Comparison of ENCODE assay signal across 32 cellular contexts in the genomic region with DNA sequence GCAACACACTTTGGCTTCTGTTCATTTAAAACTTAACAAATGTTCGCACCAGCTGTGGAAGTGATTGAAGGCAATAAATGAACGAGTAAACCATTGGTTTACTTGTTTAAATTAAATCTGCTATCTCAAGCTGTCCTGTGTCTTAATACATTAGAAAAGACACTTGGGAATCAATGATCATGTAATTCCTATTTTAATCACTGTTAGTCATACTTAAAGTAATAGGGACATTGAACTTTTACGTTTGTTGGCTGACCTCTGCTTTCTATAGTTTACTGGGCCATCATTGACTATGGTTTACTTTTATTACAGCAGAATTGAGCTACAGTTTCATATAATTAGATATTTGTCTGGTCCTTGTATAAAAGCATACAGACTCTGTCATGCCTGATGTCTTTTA.
"Had no signal": no experiment of that assay in that cellular context is flagged by ENCODE, and none has a peak within 500 bp of the region (broad histone marks: within the 10 kb centered on the region; RNA-seq: fewer than 3 reads in every experiment).

No MANE protein-coding gene starts in this region.

- H3K9me3 Mint-ChIP-seq: activated CD4-positive, alpha-beta T cell treated with anti-CD3 and anti-CD28 coated beads, Interleukin-2, amount 10 ng/mL, durations not matched to agents 7 days and 5 days; activated naive CD4-positive, alpha-beta T cell treated with anti-CD3 and anti-CD28 coated beads for 36 hours; activated naive CD4-positive, alpha-beta T cell treated with anti-CD3 and anti-CD28 coated beads, Interleukin-2, amount 50 U/mL, for 72 hours; activated T-cell treated with anti-CD3 and anti-CD28 coated beads, Interleukin-2, amount 50 U/mL, for 4 hours; activated T-helper 1 cell treated with anti-CD3 and anti-CD28 coated beads, Interleukin-12 subunit alpha, Interleukin-12 subunit beta, Interleukin-2, Interleukin-4 antibody, amounts not matched to agents 30 ng/mL and 10 ng/mL and 1 ng/mL, durations not matched to agents 14 hours and 24 hours and 36 hours; brain; T-helper 1 cell treated with Interleukin-12 subunit alpha and Interleukin-12 subunit beta and Interleukin-4 antibody, amounts not matched to agents 30 μg/mL and 1 μg/mL, for 36 hours; T-helper 2 cell treated with Interferon-gamma antibody and Interleukin-4, amounts not matched to agents 5 μg/mL and 100 μg/mL, for 36 hours; WTC11 had no signal

- DNase-seq: activated CD4-positive, alpha-beta T cell treated with anti-CD3 and anti-CD28 coated beads for 36 hours; activated CD4-positive, alpha-beta T cell treated with anti-CD3 and anti-CD28 coated beads, Interleukin-2, amount 10 ng/mL, durations not matched to agents 7 days and 5 days; activated CD4-positive, alpha-beta T cell treated with anti-CD3 and anti-CD28 coated beads, Interleukin-2, amount 50 U/mL, for 48 hours; activated CD8-positive, alpha-beta T cell treated with anti-CD3 and anti-CD28 coated beads, Interleukin-2, amount 10 ng/mL, durations not matched to agents 7 days and 5 days; activated gamma-delta T cell treated with Interleukin-2 at 50 U/mL for 16 hours; activated naive CD4-positive, alpha-beta T cell treated with anti-CD3 and anti-CD28 coated beads for 36 hours; activated T-cell treated with anti-CD3 and anti-CD28 coated beads, Interleukin-2, amount 50 U/mL, for 4 hours; adrenal gland; caudate nucleus; cerebellar nuclear complex; Kasumi-1; KG1; MG63; NCI-H1092; NCI-H1436 treated with DMSO at 0.1 percent for 48 hours; NCI-H187 treated with DMSO at 0.1 percent for 48 hours; NCI-H2081; NCI-H2171 treated with DMSO at 0.1 percent for 48 hours; NCI-H2227 treated with DMSO at 0.1 percent for 48 hours; NCI-H510A treated with DMSO at 0.1 percent for 48 hours; NCI-H774; OCI-M1; Right ventricle myocardium superior had no signal

- H3K4me1 ChIP-seq: adrenal gland had no signal

- ATAC-seq: activated CD4-positive, alpha-beta T cell treated with anti-CD3 and anti-CD28 coated beads for 36 hours; activated CD4-positive, CD25-positive, alpha-beta regulatory T cell treated with anti-CD3 and anti-CD28 coated beads, Interleukin-2, amount 50 U/mL, for 24 hours; activated CD8-positive, alpha-beta T cell treated with anti-CD3 and anti-CD28 coated beads, Interleukin-2, amount 10 ng/mL, durations not matched to agents 7 days and 5 days; activated naive CD4-positive, alpha-beta T cell treated with anti-CD3 and anti-CD28 coated beads, Interleukin-2, amount 50 U/mL, for 72 hours; activated T-cell treated with anti-CD3 and anti-CD28 coated beads, Interleukin-2, amount 50 U/mL, for 4 hours had no signal

- H3K36me3 ChIP-seq: adrenal gland, MG63 had no signal

- H3K4me1 Mint-ChIP-seq: activated CD4-positive, alpha-beta T cell treated with anti-CD3 and anti-CD28 coated beads for 36 hours; activated CD4-positive, alpha-beta T cell treated with anti-CD3 and anti-CD28 coated beads, Interleukin-2, amount 10 ng/mL, durations not matched to agents 7 days and 5 days had no signal

- H3K27me3 Mint-ChIP-seq: activated CD4-positive, alpha-beta T cell treated with anti-CD3 and anti-CD28 coated beads for 36 hours; activated CD4-positive, alpha-beta T cell treated with anti-CD3 and anti-CD28 coated beads, Interleukin-2, amount 10 ng/mL, durations not matched to agents 7 days and 5 days had no signal

- H3K4me3 Mint-ChIP-seq: activated CD4-positive, alpha-beta T cell treated with anti-CD3 and anti-CD28 coated beads for 36 hours; activated CD4-positive, alpha-beta T cell treated with anti-CD3 and anti-CD28 coated beads, Interleukin-2, amount 10 ng/mL, durations not matched to agents 7 days and 5 days; activated CD8-positive, alpha-beta T cell treated with anti-CD3 and anti-CD28 coated beads, Interleukin-2, amount 10 ng/mL, durations not matched to agents 7 days and 5 days; activated naive CD4-positive, alpha-beta T cell treated with anti-CD3 and anti-CD28 coated beads for 36 hours; activated T-cell treated with anti-CD3 and anti-CD28 coated beads, Interleukin-2, amount 50 U/mL, for 4 hours; activated T-helper 1 cell treated with anti-CD3 and anti-CD28 coated beads, Interleukin-12 subunit alpha, Interleukin-12 subunit beta, Interleukin-2, Interleukin-4 antibody, amounts not matched to agents 30 ng/mL and 10 ng/mL and 1 ng/mL, durations not matched to agents 14 hours and 24 hours and 36 hours; brain; T-helper 1 cell treated with Interleukin-12 subunit alpha and Interleukin-12 subunit beta and Interleukin-4 antibody, amounts not matched to agents 30 μg/mL and 1 μg/mL, for 36 hours; T-helper 2 cell treated with Interferon-gamma antibody and Interleukin-4, amounts not matched to agents 5 μg/mL and 100 μg/mL, for 36 hours; WTC11 had no signal

- H3K9me3 ChIP-seq: adrenal gland, MG63 had no signal

- H3K36me3 Mint-ChIP-seq: activated naive CD4-positive, alpha-beta T cell treated with anti-CD3 and anti-CD28 coated beads, Interleukin-2, amount 50 U/mL, for 72 hours; brain; WTC11 had no signal

- H3K27me3 ChIP-seq: adrenal gland, MG63 had no signal

- FAIRE-seq: bronchial epithelial cell, TTC549 had no signal

- H3K27ac ChIP-seq: adrenal gland had no signal

- H3K27ac Mint-ChIP-seq: activated CD4-positive, alpha-beta T cell treated with anti-CD3 and anti-CD28 coated beads for 36 hours; activated CD4-positive, alpha-beta T cell treated with anti-CD3 and anti-CD28 coated beads, Interleukin-2, amount 10 ng/mL, durations not matched to agents 7 days and 5 days; activated CD8-positive, alpha-beta T cell treated with anti-CD3 and anti-CD28 coated beads, Interleukin-2, amount 10 ng/mL, durations not matched to agents 7 days and 5 days; activated naive CD4-positive, alpha-beta T cell treated with anti-CD3 and anti-CD28 coated beads for 36 hours; activated naive CD4-positive, alpha-beta T cell treated with anti-CD3 and anti-CD28 coated beads, Interleukin-2, amount 50 U/mL, for 72 hours; activated T-helper 1 cell treated with anti-CD3 and anti-CD28 coated beads, Interleukin-12 subunit alpha, Interleukin-12 subunit beta, Interleukin-2, Interleukin-4 antibody, amounts not matched to agents 30 ng/mL and 10 ng/mL and 1 ng/mL, durations not matched to agents 14 hours and 24 hours and 36 hours; brain; T-helper 1 cell treated with Interleukin-12 subunit alpha and Interleukin-12 subunit beta and Interleukin-4 antibody, amounts not matched to agents 30 μg/mL and 1 μg/mL, for 36 hours; T-helper 2 cell treated with Interferon-gamma antibody and Interleukin-4, amounts not matched to agents 5 μg/mL and 100 μg/mL, for 36 hours; WTC11 had no signal

- H3K4me3 ChIP-seq: adrenal gland, MG63 had no signal
